ENCODE assay signal across 10 cellular contexts in the genomic region with DNA sequence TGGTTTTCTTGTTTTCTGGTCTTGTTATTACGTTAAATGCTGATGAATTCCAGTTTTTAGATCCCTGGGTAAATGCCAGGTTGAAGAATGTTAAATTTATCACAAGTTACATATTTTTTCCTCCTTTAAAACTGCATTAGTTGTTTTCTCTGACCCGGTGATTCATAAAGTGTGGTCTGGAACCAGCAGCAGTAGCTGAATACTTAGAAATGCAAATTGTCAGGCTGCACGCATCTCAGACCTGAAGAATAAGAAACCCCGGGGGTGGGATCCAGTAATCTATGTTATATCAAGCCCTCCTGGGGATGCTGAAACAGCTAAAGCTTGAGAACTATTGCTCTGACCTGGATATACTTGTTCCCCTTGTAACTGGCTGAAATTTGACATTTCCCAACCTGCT.
DNase-seq lines count a peak whose midpoint lies in the region; ATAC-seq and TF ChIP-seq lines count a peak whose summit lies in the region.
"Had no signal": no experiment of that assay in that cellular context is flagged by ENCODE, and none has a peak within 500 bp of the region (broad histone marks: within the 10 kb centered on the region; RNA-seq: fewer than 3 reads in every experiment).

No MANE protein-coding gene starts in this region.

- H3K27me3 ChIP-seq in uterus = no peaks in the 10 kb centered on the region

- peak; percentile 88 for ATAC-seq in GM19025 (IDR thresholded peaks at IDR 0.05; ENCODE audit: low read depth, unreplicated experiment)
- ATAC-seq in GM21825 (IDR thresholded peaks at IDR 0.05; ENCODE audit: unreplicated experiment) = peak; percentile 88
- ATAC-seq in HG03442 (IDR thresholded peaks at IDR 0.05; ENCODE audit: unreplicated experiment) = peak; percentile 90
- ATAC-seq: SK-N-SH treated with all-trans-retinoic acid at 6 μM for 48 hours had no signal

- H3K4me1 ChIP-seq in uterus = no peaks in the 10 kb centered on the region

- TF ChIP-seq CTCF in fibroblast of mammary gland (conservative IDR thresholded peaks at IDR 0.05; ENCODE audit: control insufficient read depth, insufficient read depth, low read depth, low read length) (no peak), uterus (IDR thresholded peaks at IDR 0.05) (no peak)

- intact Hi-C loops in uterus (cut with DNase I; ENCODE audit: low total_unique reads) = no loop called here

- H3K9me3 ChIP-seq in uterus = no peaks in the 10 kb centered on the region

- no peak overlapping the region for H3K4me3 ChIP-seq in fibroblast of mammary gland (ENCODE audit: control insufficient read depth, low read depth, low read length)
- no peak overlapping the region for H3K4me3 ChIP-seq in uterus

- DNase-seq in fibroblast of mammary gland (ENCODE audit: low read depth) (peak; percentile 46), activated gamma-delta T cell (lab: John Stamatoyannopoulos, UW) (no peak), SW 1271 (lab: John Stamatoyannopoulos, UW) (no peak), uterus (no peak)
- no peak for DNase-seq in activated naive CD4-positive, alpha-beta T cell (lab: John Stamatoyannopoulos, UW)
- DNase-seq: activated naive CD4-positive, alpha-beta T cell treated with anti-CD3 and anti-CD28 coated beads, Interleukin-2, amount 50 U/mL, for 16 hours had no signal

- no peak for TF ChIP-seq POLR2A in uterus (IDR thresholded peaks at IDR 0.05)

- H3K27ac ChIP-seq in uterus = no peak overlapping the region

- no peaks in the 10 kb centered on the region for H3K36me3 ChIP-seq in uterus
